8 cellular contexts compared by ENCODE assay signal in the genomic region with DNA sequence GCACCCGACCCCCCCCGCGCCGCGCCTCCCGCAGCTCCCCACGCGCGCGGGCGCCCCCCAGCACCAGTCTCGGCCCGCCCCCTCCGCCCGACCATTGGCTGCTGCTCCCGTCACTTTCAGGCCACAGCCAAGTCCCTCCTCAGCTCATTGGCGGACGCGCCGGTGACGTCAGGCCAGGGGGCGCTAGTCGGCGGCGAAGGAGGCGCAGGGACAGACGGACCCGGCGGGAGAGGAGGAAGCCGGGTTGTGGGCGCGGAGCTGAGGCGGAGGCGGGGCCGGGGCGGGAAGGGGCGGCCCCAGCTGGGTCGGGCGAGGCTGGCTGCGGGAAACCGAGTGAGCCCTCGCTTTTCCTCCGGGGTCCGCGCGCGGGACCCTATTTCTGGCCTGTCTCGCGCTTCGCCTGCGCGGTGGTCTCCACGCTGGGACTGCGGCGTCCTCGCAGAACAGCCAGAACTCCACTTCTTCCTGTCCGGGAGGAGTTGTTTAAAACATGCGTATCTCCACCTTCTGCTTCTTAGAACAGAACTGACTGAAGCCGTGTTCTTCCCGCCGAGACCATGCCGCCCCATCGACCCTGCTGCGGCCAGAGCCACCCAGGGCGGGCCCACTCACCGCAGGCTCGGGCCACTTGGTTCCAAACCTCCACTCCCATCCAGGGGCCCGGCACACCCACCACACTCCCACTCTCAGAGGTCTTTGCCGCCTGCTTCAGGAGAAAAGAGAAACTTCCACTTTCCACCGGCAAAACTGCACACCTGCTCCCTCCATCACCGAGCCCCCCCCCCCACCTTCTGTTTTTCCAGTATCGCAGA. TPM values are rescaled to one million over a fixed set of nuclear protein-coding genes. Genes with fewer than 3 reads are reported as not detected.
A peak's percentile ranks its signal among the peaks of the same experiment; 100 is the strongest.
DNase-seq lines count a peak whose midpoint lies in the region; ATAC-seq, FAIRE-seq and TF ChIP-seq lines count a peak whose summit lies in the region.

No MANE protein-coding gene starts in this region.

- H3K4me3 ChIP-seq in GM23338, result peak overlapping the region; percentile 88
- peak overlapping the region; percentile 74 for H3K4me3 ChIP-seq in fibroblast of mammary gland (ENCODE audit: control insufficient read depth, low read depth, low read length)

- peak overlapping the region; percentile 95 for H3K4me2 ChIP-seq in GM23338

- no peaks in the 10 kb centered on the region; the same call in 1 of the 2 replicates for H4K20me1 ChIP-seq in GM23338 (replicated peaks; ENCODE audit: insufficient read depth)

- peaks cover 17% of the 10 kb centered on the region for H3K27me3 Mint-ChIP-seq in GM23338 (ENCODE audit: insufficient read depth, low read depth, poor library complexity)
- peaks cover 3% of the 10 kb centered on the region for H3K27me3 Mint-ChIP-seq in activated T-helper 17 cell treated with anti-CD3 and anti-CD28 coated beads, Interleukin-2, amount 50 U/mL, for 72 hours
- peaks cover 0 to 2% (median 0%) of the 10 kb centered on the region in 5 donors for H3K27me3 Mint-ChIP-seq in naive thymus-derived CD8-positive, alpha-beta T cell
- peaks cover 6 to 17% of the 10 kb centered on the region in 2 donors for H3K27me3 Mint-ChIP-seq in stimulated activated naive B cell treated with anti-CD40 and anti-IgM and Interleukin-4, amounts not matched to agents 10 μg/mL and 1 μg/mL and 100 μg/mL, for 72 hours

- H3K4me1 ChIP-seq in GM23338 (ENCODE audit: insufficient read depth), result peaks cover 12% of the 10 kb centered on the region

- H2AFZ ChIP-seq in GM23338, result peak overlapping the region; percentile 94

- peaks cover 13% of the 10 kb centered on the region for H3K27me3 ChIP-seq in GM23338 (ENCODE audit: insufficient read depth)

- no peak overlapping the region for H3K27ac ChIP-seq in GM23338 (ENCODE audit: low read depth)

- TF ChIP-seq CTCF in GM23338 (conservative IDR thresholded peaks at IDR 0.05; ENCODE audit: low read depth in 2 of 2) (peak in 1 of 2 experiments; percentile 69; a peak in 2 of 4 replicates), fibroblast of mammary gland (conservative IDR thresholded peaks at IDR 0.05; ENCODE audit: control insufficient read depth, insufficient read depth, low read depth, low read length) (no peak)

- peaks cover 25% of the 10 kb centered on the region for H3K4me1 Mint-ChIP-seq in GM23338
- H3K4me1 Mint-ChIP-seq in activated T-helper 17 cell treated with anti-CD3 and anti-CD28 coated beads, Interleukin-2, amount 50 U/mL, for 72 hours, result peaks cover 15% of the 10 kb centered on the region
- peaks cover 19 to 41% (median 26%) of the 10 kb centered on the region in 4 donors for H3K4me1 Mint-ChIP-seq in naive thymus-derived CD8-positive, alpha-beta T cell
- peaks cover 17 to 24% of the 10 kb centered on the region in 2 donors for H3K4me1 Mint-ChIP-seq in stimulated activated naive B cell treated with anti-CD40 and anti-IgM and Interleukin-4, amounts not matched to agents 10 μg/mL and 1 μg/mL and 100 μg/mL, for 72 hours

- ATAC-seq in GM23338, result peak; percentile 87
- peak; percentile 94 for ATAC-seq in activated T-helper 17 cell treated with anti-CD3 and anti-CD28 coated beads, Interleukin-2, amount 50 U/mL, for 72 hours (replicated peaks)
- ATAC-seq in naive thymus-derived CD8-positive, alpha-beta T cell, result peak; percentile 90 to 94
- peak; percentile 92 to 93 for ATAC-seq in stimulated activated naive B cell treated with anti-CD40 and anti-IgM and Interleukin-4, amounts not matched to agents 10 μg/mL and 1 μg/mL and 100 μg/mL, for 72 hours (replicated peaks)

- peaks cover 14% of the 10 kb centered on the region; the same call in 2 of the 3 replicates for H3K36me3 Mint-ChIP-seq in GM23338 (ENCODE audit: low read depth)
- H3K36me3 Mint-ChIP-seq in activated T-helper 17 cell treated with anti-CD3 and anti-CD28 coated beads, Interleukin-2, amount 50 U/mL, for 72 hours (ENCODE audit: low read depth), result no peaks in the 10 kb centered on the region
- H3K36me3 Mint-ChIP-seq in naive thymus-derived CD8-positive, alpha-beta T cell, result peaks cover 0 to 4% (median 0%) of the 10 kb centered on the region in 3 donors
- no peaks in the 10 kb centered on the region for H3K36me3 Mint-ChIP-seq in stimulated activated naive B cell treated with anti-CD40 and anti-IgM and Interleukin-4, amounts not matched to agents 10 μg/mL and 1 μg/mL and 100 μg/mL, for 72 hours

- H3K9me2 ChIP-seq in GM23338 (ENCODE audit: insufficient read depth), result no peaks in the 10 kb centered on the region

- 0 out of 2 replicates have a peak, but pooled peaks cover 6% of the 10 kb centered on the region for H3F3A ChIP-seq in GM23338 (replicated peaks; ENCODE audit: low read depth)

- H3K79me2 ChIP-seq in GM23338 (replicated peaks; ENCODE audit: insufficient read depth), result peaks cover 34% of the 10 kb centered on the region

- H3K4me3 Mint-ChIP-seq in GM23338, result peak overlapping the region; percentile 71
- H3K4me3 Mint-ChIP-seq in activated T-helper 17 cell treated with anti-CD3 and anti-CD28 coated beads, Interleukin-2, amount 50 U/mL, for 72 hours, result peak overlapping the region; percentile 86
- peak overlapping the region; percentile 87 to 96 (median 93) for H3K4me3 Mint-ChIP-seq in naive thymus-derived CD8-positive, alpha-beta T cell
- peak overlapping the region; percentile 93 for H3K4me3 Mint-ChIP-seq in stimulated activated naive B cell treated with anti-CD40 and anti-IgM and Interleukin-4, amounts not matched to agents 10 μg/mL and 1 μg/mL and 100 μg/mL, for 72 hours

- DNase-seq in ELF-1 (ENCODE audit: low read depth, low spot score) (peak; percentile 98), GM23338 (ENCODE audit: low spot score) (peak; percentile 98), Kasumi-1 (lab: John Stamatoyannopoulos, UW) (peak; percentile 94 to 95), RCC 7860 (ENCODE audit: low spot score) (peak; percentile 91), fibroblast of mammary gland (ENCODE audit: low read depth) (peak; percentile 95)
- peak; percentile 99 to 100 (median 99) for DNase-seq in naive thymus-derived CD8-positive, alpha-beta T cell
- DNase-seq in stimulated activated naive B cell treated with anti-CD40 and anti-IgM and Interleukin-4, amounts not matched to agents 10 μg/mL and 1 μg/mL and 100 μg/mL, for 72 hours, result peak; percentile 99

- POLR2A ChIA-PET in naive thymus-derived CD8-positive, alpha-beta T cell (lab: Charles Lee), result interaction anchor here (0.8 to 2.7 kb wide), 12 partner anchors 8 to 1069 kb away, joined by 3 to 20 read pairs (median 4); partner anchors contain the start of genes CLYBL, GGACT and PCCA

- no peaks in the 10 kb centered on the region; the same call in 2 of the 3 replicates for H3K9me3 Mint-ChIP-seq in GM23338
- no peaks in the 10 kb centered on the region for H3K9me3 Mint-ChIP-seq in activated T-helper 17 cell treated with anti-CD3 and anti-CD28 coated beads, Interleukin-2, amount 50 U/mL, for 72 hours
- H3K9me3 Mint-ChIP-seq in naive thymus-derived CD8-positive, alpha-beta T cell, result no peaks in the 10 kb centered on the region
- no peaks in the 10 kb centered on the region for H3K9me3 Mint-ChIP-seq in stimulated activated naive B cell treated with anti-CD40 and anti-IgM and Interleukin-4, amounts not matched to agents 10 μg/mL and 1 μg/mL and 100 μg/mL, for 72 hours

- no peaks in the 10 kb centered on the region for H3K36me3 ChIP-seq in GM23338 (ENCODE audit: insufficient read depth)

- FAIRE-seq in RCC 7860 (lab: Jason Lieb, UNC), result no peak

- H3K27ac Mint-ChIP-seq in GM23338, result no peak overlapping the region
- H3K27ac Mint-ChIP-seq in activated T-helper 17 cell treated with anti-CD3 and anti-CD28 coated beads, Interleukin-2, amount 50 U/mL, for 72 hours, result peak overlapping the region; percentile 74
- peak overlapping the region; percentile 12 to 95 (median 90) for H3K27ac Mint-ChIP-seq in naive thymus-derived CD8-positive, alpha-beta T cell
- peak overlapping the region; percentile 92 for H3K27ac Mint-ChIP-seq in stimulated activated naive B cell treated with anti-CD40 and anti-IgM and Interleukin-4, amounts not matched to agents 10 μg/mL and 1 μg/mL and 100 μg/mL, for 72 hours

TF ChIP-seq in GM23338, 12 proteins besides CTCF, POLR2A, EP300 and RAD21:
- TF ChIP-seq POLR2AphosphoS5 (IDR thresholded peaks at IDR 0.05; ENCODE audit: low read depth) (peak; percentile 93), EZH2 (IDR thresholded peaks at IDR 0.05; ENCODE audit: low read depth, unreplicated experiment) (no peak), CREB1 (CRISPR knock-in tag; IDR thresholded peaks at IDR 0.05; ENCODE audit: low read depth) (peak; percentile 97), EZH2phosphoT487 (IDR thresholded peaks at IDR 0.05; ENCODE audit: unreplicated experiment) (no peak), ZNF114 (CRISPR knock-in tag; IDR thresholded peaks at IDR 0.05) (no peak)
TF ChIP-seq in GM23338: peak in this region for 2.

RNA-seq across cellular contexts. Expression of gene TMTC4, which starts 0.5 kb away (rescaled TPM):
- 37.9 and 50.0 TPM in 2 replicates for total RNA-seq in GM23338 (2014; rRNA removed; shearing (Covaris generic))
- polyA plus RNA-seq in GM23338 (2016; fragmentation: Nextera tagmentation; extraction: Ambion mirVana), result 16.0 and 21.9 TPM in 2 replicates
- 10 to 100 TPM; 11.5 to 14.0 TPM for total RNA-seq in activated T-helper 17 cell treated with anti-CD3 and anti-CD28 coated beads, Interleukin-2, amount 50 U/mL, for 72 hours
- total RNA-seq in naive thymus-derived CD8-positive, alpha-beta T cell, result 10 to 100 TPM; 31.4 to 32.6 TPM
- 1 to 10 TPM; 1.4 to 2.5 (median 2.1) TPM for polyA plus RNA-seq in naive thymus-derived CD8-positive, alpha-beta T cell
